ENCODE assay signal across 8 cellular contexts in the genomic region with DNA sequence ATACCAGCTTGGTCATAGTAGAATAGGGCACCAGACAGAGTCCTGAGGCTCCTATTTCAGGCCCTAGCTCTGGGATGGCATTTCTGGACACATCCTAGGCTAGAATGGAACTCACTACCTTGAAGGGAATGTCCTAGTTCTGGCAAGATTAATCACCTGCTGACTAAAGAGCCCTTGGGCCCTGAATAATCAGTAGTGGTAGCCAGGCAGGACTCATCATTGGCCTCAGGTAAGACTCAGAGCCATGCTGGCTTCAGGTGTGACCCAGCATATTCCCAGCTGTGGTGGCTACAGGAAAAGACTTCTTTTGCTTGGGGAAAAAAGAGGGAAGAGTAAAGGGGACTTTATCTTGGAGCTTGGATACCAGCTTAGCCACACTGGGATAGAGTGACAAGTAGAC.
"Had no signal": no experiment of that assay in that cellular context is flagged by ENCODE, and none has a peak within 500 bp of the region (broad histone marks: within the 10 kb centered on the region; RNA-seq: fewer than 3 reads in every experiment).

No MANE protein-coding gene starts in this region.

- ATAC-seq: GM23338, K562 had no signal

- DNase-seq: H9, HCEC 1CT, IMR-90 had no signal

- H3K4me3 ChIP-seq: GM23338, K562 had no signal

- H3K4me2 ChIP-seq: GM23338 had no signal

- FAIRE-seq: H1, H54, HTR-8/SVneo, K562 had no signal

- H2AFZ ChIP-seq: GM23338 had no signal
